8 cellular contexts compared by ENCODE assay signal in the genomic region with DNA sequence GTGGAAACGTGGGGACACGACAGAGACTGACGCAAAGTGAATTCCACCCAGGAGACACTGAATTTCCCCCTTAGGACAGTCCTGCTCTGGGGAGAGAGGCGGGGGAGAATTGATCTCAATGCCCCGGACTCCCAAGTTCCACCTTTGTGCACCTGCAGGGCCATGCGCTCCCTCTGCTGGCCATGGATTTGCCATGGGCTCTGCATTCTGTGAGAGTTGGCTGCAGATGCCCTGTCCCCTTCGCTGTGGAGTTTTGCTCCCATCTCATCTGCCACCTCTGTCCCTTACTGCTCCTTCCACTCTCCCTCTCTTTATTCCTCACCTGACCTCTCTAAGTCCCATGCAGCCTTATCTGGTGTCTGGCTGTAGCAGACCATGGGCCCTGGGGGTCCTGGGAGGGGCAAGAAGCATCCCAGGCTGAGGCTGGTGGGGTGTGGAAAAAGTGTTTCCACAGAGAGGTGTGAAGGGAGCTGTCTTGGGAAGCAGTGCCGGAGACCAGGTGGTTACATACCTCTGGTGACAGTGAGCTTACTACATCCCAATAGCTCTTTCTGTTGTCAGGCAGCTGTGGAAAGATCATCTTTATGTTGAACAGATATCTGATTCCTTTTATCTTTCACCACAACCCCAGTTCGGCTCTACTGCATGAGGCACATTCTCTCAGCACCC. TPM values are rescaled to one million over a fixed set of nuclear protein-coding genes. Genes with fewer than 3 reads are reported as not detected.
DNase-seq lines count a peak whose midpoint lies in the region; ATAC-seq and TF ChIP-seq lines count a peak whose summit lies in the region.

No MANE protein-coding gene starts in this region.

- ATAC-seq in GM18867 (IDR thresholded peaks at IDR 0.05; ENCODE audit: unreplicated experiment) (no peak), GM19023 (IDR thresholded peaks at IDR 0.05; ENCODE audit: unreplicated experiment) (no peak)

- H3K9ac ChIP-seq in OCI-LY1 (ENCODE audit: low read length): no peak overlapping the region

- no peaks in the 10 kb centered on the region for H3F3A ChIP-seq in OCI-LY1 (ENCODE audit: insufficient read depth, low read length)

- H3K9me3 Mint-ChIP-seq in endothelial cell (ENCODE audit: unreplicated experiment): no peaks in the 10 kb centered on the region

- no peaks in the 10 kb centered on the region for H3K27me3 ChIP-seq in OCI-LY1 (ENCODE audit: insufficient read depth, low read length)

- H3K27me3 Mint-ChIP-seq in endothelial cell (ENCODE audit: unreplicated experiment): peaks cover 12% of the 10 kb centered on the region

- peaks cover 22% of the 10 kb centered on the region for H3K4me1 Mint-ChIP-seq in endothelial cell (ENCODE audit: unreplicated experiment)

- peaks cover 17% of the 10 kb centered on the region for H3K4me1 ChIP-seq in OCI-LY1 (ENCODE audit: insufficient read depth, low read length, severe bottlenecking)

- H3K4me3 ChIP-seq in OCI-LY1 (ENCODE audit: low read depth, low read length, poor library complexity, severe bottlenecking): no peak overlapping the region

- no peak overlapping the region for H3K4me2 ChIP-seq in OCI-LY1 (ENCODE audit: low read length)

- TF ChIP-seq CTCF in OCI-LY1 (IDR thresholded peaks at IDR 0.05; ENCODE audit: low read length): peak; percentile 28; the same call in 1 of the 2 replicates
- no peak for TF ChIP-seq CTCF in endothelial cell (IDR thresholded peaks at IDR 0.05; ENCODE audit: unreplicated experiment)

- no peaks in the 10 kb centered on the region for H3K79me2 ChIP-seq in OCI-LY1 (ENCODE audit: insufficient read depth, low read length)

- DNase-seq in activated CD4-positive, alpha-beta T cell treated with anti-CD3 and anti-CD28 coated beads for 48 hours: peak; percentile 35
- no peak for DNase-seq in activated CD4-positive, alpha-beta T cell treated with anti-CD3 and anti-CD28 coated beads for 4 hours
- DNase-seq in endothelial cell (ENCODE audit: low spot score): no peak
- DNase-seq in renal cortical epithelial cell (ENCODE audit: low read depth): peak; percentile 29
- DNase-seq in amygdala (lab: John Stamatoyannopoulos, UW): no peak

- no peaks in the 10 kb centered on the region for H3K9me2 ChIP-seq in OCI-LY1 (ENCODE audit: low read depth, low read length)

- H3K27ac Mint-ChIP-seq in endothelial cell (ENCODE audit: unreplicated experiment): no peak overlapping the region

- H3K36me3 Mint-ChIP-seq in endothelial cell (ENCODE audit: low read depth, unreplicated experiment): peaks cover 5% of the 10 kb centered on the region

- H3K9me3 ChIP-seq in OCI-LY1 (ENCODE audit: low read length): no peaks in the 10 kb centered on the region

- no peaks in the 10 kb centered on the region for H3K36me3 ChIP-seq in OCI-LY1 (ENCODE audit: insufficient read depth, low read length)

- H3K4me3 Mint-ChIP-seq in endothelial cell (ENCODE audit: unreplicated experiment): peak overlapping the region; percentile 28

- no peak overlapping the region for H2AFZ ChIP-seq in OCI-LY1 (ENCODE audit: low read length)

- H3K27ac ChIP-seq in OCI-LY1 (ENCODE audit: low read depth, low read length, poor library complexity, severe bottlenecking): no peak overlapping the region

- no peaks in the 10 kb centered on the region for H4K20me1 ChIP-seq in OCI-LY1 (ENCODE audit: insufficient read depth, low read length)

RNA-seq across cellular contexts. Expression of a gene that starts 14.3 kb away (rescaled TPM):
- total RNA-seq in endothelial cell (ENCODE audit: unreplicated experiment) (7.5 TPM), renal cortical epithelial cell (not detected in 2 replicates)

Comparison
In these comparisons a context has a peak if more than half of its experiments do, and no peak if none do; other contexts are left out.
1. DNase-seq: peak in activated CD4-positive, alpha-beta T cell treated with anti-CD3 and anti-CD28 coated beads for 48 hours (single experiment) and renal cortical epithelial cell (single experiment); none in activated CD4-positive, alpha-beta T cell treated with anti-CD3 and anti-CD28 coated beads for 4 hours (0 of 2), endothelial cell (single experiment) and amygdala (0 of 56).